ENCODE assay signal across 24 cellular contexts in the genomic region with DNA sequence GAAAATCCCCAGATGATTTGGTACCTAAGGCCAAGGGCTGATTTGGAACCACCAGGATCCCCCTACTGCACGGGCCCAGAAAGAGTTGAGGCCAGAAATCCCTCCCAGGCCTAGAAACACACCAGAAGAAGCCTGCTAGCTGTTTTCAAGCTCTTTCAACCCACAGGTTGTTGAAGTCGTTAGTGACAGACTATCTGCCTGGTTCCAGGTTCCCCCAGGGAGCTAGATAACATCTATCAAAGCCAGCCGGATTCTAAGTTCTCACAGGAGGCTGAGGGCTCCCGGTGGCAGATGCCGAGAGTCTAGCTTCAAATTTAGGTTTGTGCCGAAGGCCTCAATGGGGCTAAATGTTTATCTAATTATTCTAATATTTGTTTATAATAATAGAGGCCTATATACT.
"Had no signal": no experiment of that assay in that cellular context is flagged by ENCODE, and none has a peak within 500 bp of the region (broad histone marks: within the 10 kb centered on the region; RNA-seq: fewer than 3 reads in every experiment).

No MANE protein-coding gene starts in this region.

- H3K27me3 ChIP-seq: foreskin keratinocyte, suprapubic skin, transverse colon had no signal

- H3K9me3 ChIP-seq: heart left ventricle, lower lobe of right lung, mucosa of descending colon, suprapubic skin, transverse colon had no signal

- H3K4me1 ChIP-seq: foreskin keratinocyte, lower lobe of right lung had no signal

- DNase-seq: activated B cell treated with CpG ODN at 0.5 μM for 24 hours; activated CD4-positive, alpha-beta T cell treated with anti-CD3 and anti-CD28 coated beads for 36 hours; activated CD8-positive, alpha-beta memory T cell treated with anti-CD3 and anti-CD28 coated beads, Interleukin-2, amount 10 ng/mL, durations not matched to agents 7 days and 5 days; activated CD8-positive, alpha-beta T cell treated with anti-CD3 and anti-CD28 coated beads, Interleukin-2, amount 10 ng/mL, durations not matched to agents 7 days and 5 days; activated naive CD8-positive, alpha-beta T cell treated with anti-CD3 and anti-CD28 coated beads, Interleukin-2, amount 50 U/mL, for 24 hours; activated T-cell treated with anti-CD3 and anti-CD28 coated beads, Interleukin-2, amount 50 U/mL, for 48 hours; amygdala; central memory CD4-positive, alpha-beta T cell; heart left ventricle; hypothalamus; immature natural killer cell; kidney glomerular epithelial cell; lower lobe of right lung; mucosa of descending colon; right cardiac atrium; stimulated activated CD4-positive, alpha-beta T cell treated with anti-CD3 and anti-CD28 coated beads, Interleukin-15, amount 100 ng/mL, for 24 hours; stimulated activated CD4-positive, alpha-beta T cell treated with anti-CD3 and anti-CD28 coated beads, Interleukin-2, amount 100 ng/mL, for 24 hours; stimulated activated naive B cell treated with anti-CD40 and anti-IgM and Interleukin-4, amounts not matched to agents 10 μg/mL and 1 μg/mL and 100 μg/mL, for 72 hours; T-helper 9 cell; transverse colon had no signal

- ATAC-seq: activated CD4-positive, alpha-beta T cell treated with anti-CD3 and anti-CD28 coated beads for 36 hours; activated CD8-positive, alpha-beta memory T cell treated with anti-CD3 and anti-CD28 coated beads, Interleukin-2, amount 10 ng/mL, durations not matched to agents 7 days and 5 days; activated CD8-positive, alpha-beta T cell treated with anti-CD3 and anti-CD28 coated beads, Interleukin-2, amount 10 ng/mL, durations not matched to agents 7 days and 5 days; activated naive CD8-positive, alpha-beta T cell treated with anti-CD3 and anti-CD28 coated beads, Interleukin-2, amount 50 U/mL, for 24 hours; heart left ventricle; left lobe of liver; lower lobe of right lung; mucosa of descending colon; natural killer cell treated with Interleukin-12 subunit alpha and Interleukin-12 subunit beta and Interleukin-15 and Interleukin-18, amount 100 ng/mL, for 72 hours; right cardiac atrium; stimulated activated naive B cell treated with anti-CD40 and anti-IgM and Interleukin-4, amounts not matched to agents 10 μg/mL and 1 μg/mL and 100 μg/mL, for 72 hours had no signal

- H3K4me3 ChIP-seq: heart left ventricle, lower lobe of right lung, mucosa of descending colon, suprapubic skin, transverse colon had no signal

- H3K27ac ChIP-seq: foreskin keratinocyte, heart left ventricle, lower lobe of right lung, suprapubic skin, transverse colon had no signal

- H3K36me3 ChIP-seq: heart left ventricle, lower lobe of right lung, suprapubic skin, transverse colon had no signal
